ENCODE assay signal across 12 cellular contexts in genomic region chr18:74252032-74252380, GRCh38. TPM values are rescaled to one million over a fixed set of nuclear protein-coding genes. Genes with fewer than 3 reads are reported as not detected.
DNase-seq lines count a peak whose midpoint lies in the region; ATAC-seq and TF ChIP-seq lines count a peak whose summit lies in the region.
"Had no signal": no experiment of that assay in that cellular context is flagged by ENCODE, and none has a peak within 500 bp of the region (broad histone marks: within the 10 kb centered on the region; RNA-seq: fewer than 3 reads in every experiment).

No MANE protein-coding gene starts in this region.

- peaks cover 0 to 28% (median 10%) of the 10 kb centered on the region in 5 donors for H3K36me3 Mint-ChIP-seq in naive thymus-derived CD4-positive, alpha-beta T cell

- H3K9me3 Mint-ChIP-seq in naive thymus-derived CD4-positive, alpha-beta T cell, result no peaks in the 10 kb centered on the region

- POLR2A ChIA-PET in naive thymus-derived CD4-positive, alpha-beta T cell (lab: Charles Lee), result no interaction called here

- no peak for TF ChIP-seq POLR2A in body of pancreas (IDR thresholded peaks at IDR 0.05)

- WGBS in body of pancreas, 2 donors, result 59 to 78% methylated on average over 4 of the region's 4 CpGs

- peak overlapping the region in 5 of 11 experiments; percentile 43 to 70 (median 53); a peak in 10 of 22 replicates for H3K4me2 ChIP-seq in BLaER1 treated with 17β-estradiol and CSF1 and Interleukin-3, amounts not matched to agents 10 nM and 100 nM

- H3K27ac Mint-ChIP-seq in naive thymus-derived CD4-positive, alpha-beta T cell, result no peak overlapping the region

- H3K9me3 ChIP-seq in BLaER1 treated with 17β-estradiol and CSF1 and Interleukin-3, amounts not matched to agents 10 nM and 100 nM (replicated peaks in 1 of 11), result no peaks in the 10 kb centered on the region
- no peaks in the 10 kb centered on the region for H3K9me3 ChIP-seq in HUES6 (ENCODE audit: control insufficient read depth, insufficient read depth, low read depth, low read length)
- H3K9me3 ChIP-seq in body of pancreas, result no peaks in the 10 kb centered on the region
- H3K9me3 ChIP-seq in naive thymus-derived CD4-positive, alpha-beta T cell (ENCODE audit: control insufficient read depth in 2 of 3, low read length in 3 of 3), result no peaks in the 10 kb centered on the region
- H3K9me3 ChIP-seq: psoas muscle, SJSA1 had no signal

- H3K4me1 Mint-ChIP-seq in naive thymus-derived CD4-positive, alpha-beta T cell, result peaks cover 0 to 19% (median 4%) of the 10 kb centered on the region in 7 donors

- intact Hi-C loops in body of pancreas (cut with DNase I), result no loop called here
- intact Hi-C loops in naive thymus-derived CD4-positive, alpha-beta T cell (cut with micrococcal nuclease), result no loop called here

- ATAC-seq in body of pancreas (no peak), HG02870 (IDR thresholded peaks at IDR 0.05; ENCODE audit: unreplicated experiment) (no peak)
- ATAC-seq in naive thymus-derived CD4-positive, alpha-beta T cell, result peak; percentile 28

- CTCF ChIA-PET in naive thymus-derived CD4-positive, alpha-beta T cell (lab: Charles Lee), result no interaction called here

- no peak overlapping the region for H3K4me3 Mint-ChIP-seq in naive thymus-derived CD4-positive, alpha-beta T cell

- no peak overlapping the region for H3K4me3 ChIP-seq in BLaER1 treated with 17β-estradiol and CSF1 and Interleukin-3, amounts not matched to agents 10 nM and 100 nM
- no peak overlapping the region for H3K4me3 ChIP-seq in HUES6 (ENCODE audit: low read depth, low read length)
- no peak overlapping the region for H3K4me3 ChIP-seq in body of pancreas
- no peak overlapping the region for H3K4me3 ChIP-seq in naive thymus-derived CD4-positive, alpha-beta T cell (ENCODE audit: low read length)
- H3K4me3 ChIP-seq: psoas muscle, SJSA1 had no signal

- peak overlapping the region in 1 of 11 experiments; percentile 36; a peak in 1 of 22 replicates for H3K9ac ChIP-seq in BLaER1 treated with 17β-estradiol and CSF1 and Interleukin-3, amounts not matched to agents 10 nM and 100 nM
- H3K9ac ChIP-seq in HUES6 (ENCODE audit: low read length), result no peak overlapping the region

- H3K27me3 ChIP-seq in BLaER1 treated with 17β-estradiol and CSF1 and Interleukin-3, amounts not matched to agents 10 nM and 100 nM, result no peaks in the 10 kb centered on the region
- H3K27me3 ChIP-seq in HUES6 (ENCODE audit: control insufficient read depth, insufficient read depth, low read length), result no peaks in the 10 kb centered on the region
- no peaks in the 10 kb centered on the region for H3K27me3 ChIP-seq in body of pancreas
- no peaks in the 10 kb centered on the region for H3K27me3 ChIP-seq in naive thymus-derived CD4-positive, alpha-beta T cell (ENCODE audit: control insufficient read depth in 2 of 2, insufficient read depth in 2 of 2, low read length in 2 of 2)
- H3K27me3 ChIP-seq: SJSA1 had no signal

- no peak for DNase-seq in body of pancreas
- DNase-seq in naive thymus-derived CD4-positive, alpha-beta T cell, result no peak
- no peak for DNase-seq in activated gamma-delta T cell (lab: John Stamatoyannopoulos, UW)
- DNase-seq in activated CD4-positive, CD25-positive, alpha-beta regulatory T cell treated with anti-CD3 and anti-CD28 coated beads, Interleukin-2, amount 50 U/mL, for 72 hours, result no peak
- no peak for DNase-seq in SKM-1 (lab: John Stamatoyannopoulos, UW; ENCODE audit: unreplicated experiment)
- DNase-seq: islet precursor cell, NCI-H1694, psoas muscle had no signal

- H4K20me1 ChIP-seq in BLaER1 treated with 17β-estradiol and CSF1 and Interleukin-3, amounts not matched to agents 10 nM and 100 nM, result no peaks in the 10 kb centered on the region

- H3K27ac ChIP-seq in BLaER1 treated with 17β-estradiol and CSF1 and Interleukin-3, amounts not matched to agents 10 nM and 100 nM, result peak overlapping the region in 6 of 11 experiments; percentile 30 to 79 (median 61); a peak in 11 of 22 replicates
- peak overlapping the region; percentile 69; the same call in 1 of the 2 replicates for H3K27ac ChIP-seq in HUES6 (ENCODE audit: low read depth, low read length)
- peak overlapping the region in 3 of 4 donors; percentile 45 to 63 (median 58) for H3K27ac ChIP-seq in body of pancreas
- H3K27ac ChIP-seq in naive thymus-derived CD4-positive, alpha-beta T cell (ENCODE audit: low read depth, low read length), result no peak overlapping the region
- H3K27ac ChIP-seq: psoas muscle, SJSA1 had no signal

- no peaks in the 10 kb centered on the region for H3K27me3 Mint-ChIP-seq in naive thymus-derived CD4-positive, alpha-beta T cell

- TF ChIP-seq CTCF in body of pancreas (IDR thresholded peaks at IDR 0.05), result no peak

- peaks cover 7 to 39% (median 22%) of the 10 kb centered on the region in 10 experiments for H3K4me1 ChIP-seq in BLaER1 treated with 17β-estradiol and CSF1 and Interleukin-3, amounts not matched to agents 10 nM and 100 nM
- H3K4me1 ChIP-seq in HUES6 (ENCODE audit: control insufficient read depth, insufficient read depth, low read length) (peaks cover 36% of the 10 kb centered on the region), body of pancreas (peaks cover 64% of the 10 kb centered on the region)
- H3K4me1 ChIP-seq in naive thymus-derived CD4-positive, alpha-beta T cell (ENCODE audit: control insufficient read depth in 2 of 2, insufficient read depth in 2 of 2, low read length in 2 of 2), result no peaks in the 10 kb centered on the region

- H3K36me3 ChIP-seq in BLaER1 treated with 17β-estradiol and CSF1 and Interleukin-3, amounts not matched to agents 10 nM and 100 nM, result peaks cover 0 to 31% (median 20%) of the 10 kb centered on the region in 11 experiments; a peak in 16 of 22 replicates
- H3K36me3 ChIP-seq in HUES6 (ENCODE audit: control insufficient read depth, insufficient read depth, low read length), result peaks cover 30% of the 10 kb centered on the region
- H3K36me3 ChIP-seq in body of pancreas (replicated peaks in 1 of 2; ENCODE audit: insufficient read depth in 1 of 2, low read depth in 2 of 2), result peaks cover 9 to 12% of the 10 kb centered on the region in 2 donors
- no peaks in the 10 kb centered on the region for H3K36me3 ChIP-seq in naive thymus-derived CD4-positive, alpha-beta T cell (ENCODE audit: control insufficient read depth in 2 of 3, insufficient read depth in 3 of 3, low read length in 3 of 3)

RNA-seq across cellular contexts. Expression of gene CYB5A, which starts 39.8 kb away (rescaled TPM):
- 100 to 1,000 TPM; 209 to 264 TPM for total RNA-seq in body of pancreas
- total RNA-seq in naive thymus-derived CD4-positive, alpha-beta T cell, result 10 to 100 TPM; 13.9 to 36.9 (median 22.6) TPM
- 10 to 100 TPM; 46.6 to 57.3 TPM for polyA plus RNA-seq in naive thymus-derived CD4-positive, alpha-beta T cell

Comparison
In these comparisons a context has a peak if more than half of its experiments do, and no peak if none do; other contexts are left out.
1. RNA of gene CYB5A, which starts 39.8 kb away (total RNA-seq): 209 to 264 TPM in body of pancreas; 13.9 to 36.9 TPM in naive thymus-derived CD4-positive, alpha-beta T cell; every median in the first group is over 4 times any median in the second.